ENCODE assay signal across 8 cellular contexts in genomic region chr17:75352079-75352569, GRCh38. TPM values are rescaled to one million over a fixed set of nuclear protein-coding genes. Genes with fewer than 3 reads are reported as not detected.
DNase-seq lines count a peak whose midpoint lies in the region; ATAC-seq and TF ChIP-seq lines count a peak whose summit lies in the region.

No MANE protein-coding gene starts in this region.

- no peaks in the 10 kb centered on the region for H3K36me3 ChIP-seq in A673 (ENCODE audit: insufficient read depth, low read length, poor library complexity, severe bottlenecking)

- intact Hi-C loops in A673 (cut with micrococcal nuclease; ENCODE audit: unreplicated experiment), result no loop called here

- no peaks in the 10 kb centered on the region for H3K27me3 ChIP-seq in A673 (replicated peaks; ENCODE audit: insufficient read depth, low read depth, low read length, poor library complexity)

- H3K4me3 Mint-ChIP-seq in T-helper 17 cell, result no peak overlapping the region
- no peak overlapping the region for H3K4me3 Mint-ChIP-seq in activated CD4-positive, alpha-beta T cell treated with anti-CD3 and anti-CD28 coated beads, Interleukin-2, amount 10 ng/mL, durations not matched to agents 7 days and 5 days

- no peak overlapping the region for H3K4me3 ChIP-seq in A673 (ENCODE audit: low read depth, low read length, poor library complexity, severe bottlenecking)
- no peak overlapping the region for H3K4me3 ChIP-seq in foreskin fibroblast (ENCODE audit: low read depth in 1 of 2, low read length in 2 of 2)

- H3K9me3 ChIP-seq in A673 (ENCODE audit: low read depth, low read length, poor library complexity, severe bottlenecking) (peaks cover 5% of the 10 kb centered on the region), T-helper 17 cell (ENCODE audit: control insufficient read depth, low read length, poor library complexity, severe bottlenecking) (no peaks in the 10 kb centered on the region)

- peaks cover 56% of the 10 kb centered on the region for H3K4me1 Mint-ChIP-seq in T-helper 17 cell
- peaks cover 60% of the 10 kb centered on the region for H3K4me1 Mint-ChIP-seq in activated CD4-positive, alpha-beta T cell treated with anti-CD3 and anti-CD28 coated beads, Interleukin-2, amount 10 ng/mL, durations not matched to agents 7 days and 5 days

- peak overlapping the region; percentile 49 for H3K27ac Mint-ChIP-seq in T-helper 17 cell
- H3K27ac Mint-ChIP-seq in activated CD4-positive, alpha-beta T cell treated with anti-CD3 and anti-CD28 coated beads, Interleukin-2, amount 10 ng/mL, durations not matched to agents 7 days and 5 days, result no peak overlapping the region

- ATAC-seq in T-helper 17 cell (no peak), GM18907 (IDR thresholded peaks at IDR 0.05; ENCODE audit: unreplicated experiment) (no peak)

- no peak for TF ChIP-seq CTCF in A673 (conservative IDR thresholded peaks at IDR 0.05; ENCODE audit: low read depth, low read length)
- TF ChIP-seq CTCF in foreskin fibroblast (IDR thresholded peaks at IDR 0.05; ENCODE audit: low read depth, low read length), result no peak

- no TSS peak for BruUV-seq in A673 (replicated peaks; lab: Mats Ljungman, UMichigan)

- H3K36me3 Mint-ChIP-seq in T-helper 17 cell (ENCODE audit: low read depth), result peaks cover 10% of the 10 kb centered on the region
- peaks cover 20% of the 10 kb centered on the region for H3K36me3 Mint-ChIP-seq in activated CD4-positive, alpha-beta T cell treated with anti-CD3 and anti-CD28 coated beads, Interleukin-2, amount 10 ng/mL, durations not matched to agents 7 days and 5 days (ENCODE audit: low read depth)

- H3K27ac ChIP-seq in A673 (ENCODE audit: low read depth, low read length, poor library complexity, severe bottlenecking), result peak overlapping the region; percentile 44

- peaks cover 3% of the 10 kb centered on the region for H3K9me3 Mint-ChIP-seq in activated CD4-positive, alpha-beta T cell treated with anti-CD3 and anti-CD28 coated beads, Interleukin-2, amount 10 ng/mL, durations not matched to agents 7 days and 5 days

- CTCF ChIA-PET in A673 (lab: Charles Lee), result no interaction called here
- CTCF ChIA-PET in HEK293T (lab: Yijun Ruan, JAX), result no interaction called here
- CTCF ChIA-PET in activated CD4-positive, alpha-beta T cell treated with anti-CD3 and anti-CD28 coated beads, Interleukin-2, amount 10 ng/mL, durations not matched to agents 7 days and 5 days (lab: Charles Lee), result interaction anchor here (0.6 to 0.7 kb wide), 7 partner anchors 10 to 446 kb away, joined by 3 to 5 read pairs (median 3); partner anchors contain the start of gene CDR2L

- no peak for DNase-seq in A673 (ENCODE audit: low spot score)
- DNase-seq in HEK293T (ENCODE audit: extremely low spot score), result peak; percentile 42
- DNase-seq in T-helper 17 cell, result no peak
- peak; percentile 95 for DNase-seq in left kidney (ENCODE audit: low read depth, low spot score)
- no peak for DNase-seq in activated CD4-positive, alpha-beta T cell treated with anti-CD3 and anti-CD28 coated beads, Interleukin-2, amount 10 ng/mL, durations not matched to agents 7 days and 5 days
- no peak for DNase-seq in NCI-H1436 (lab: John Stamatoyannopoulos, UW)
- no peak for DNase-seq in foreskin fibroblast

- POLR2A ChIA-PET in A673 (lab: Charles Lee; ENCODE audit: low non-redundant PET), result interaction anchor here (0.6 kb wide), 1 partner anchor 36 kb away, joined by 3 read pairs; no protein-coding TSS in a partner anchor
- POLR2A ChIA-PET in HEK293T (lab: Yijun Ruan, JAX), result no interaction called here
- POLR2A ChIA-PET in activated CD4-positive, alpha-beta T cell treated with anti-CD3 and anti-CD28 coated beads, Interleukin-2, amount 10 ng/mL, durations not matched to agents 7 days and 5 days (lab: Charles Lee), result no interaction called here

- H3K4me1 ChIP-seq in A673 (ENCODE audit: insufficient read depth, low read length, poor library complexity, severe bottlenecking), result peaks cover 12% of the 10 kb centered on the region

- no peaks in the 10 kb centered on the region for H3K27me3 Mint-ChIP-seq in T-helper 17 cell
- H3K27me3 Mint-ChIP-seq in activated CD4-positive, alpha-beta T cell treated with anti-CD3 and anti-CD28 coated beads, Interleukin-2, amount 10 ng/mL, durations not matched to agents 7 days and 5 days, result no peaks in the 10 kb centered on the region

TF ChIP-seq in HEK293T, 16 proteins besides CTCF, POLR2A, EP300 and RAD21:
- no peak for TF ChIP-seq ZNF384 (IDR thresholded peaks at IDR 0.05)
- no peak for TF ChIP-seq SP1 (IDR thresholded peaks at IDR 0.05)
- no peak for TF ChIP-seq LEF1 (IDR thresholded peaks at IDR 0.05; ENCODE audit: borderline replicate concordance)
- no peak for TF ChIP-seq BHLHE40 (IDR thresholded peaks at IDR 0.05; ENCODE audit: borderline replicate concordance)
- TF ChIP-seq CTBP1 (IDR thresholded peaks at IDR 0.05; ENCODE audit: borderline replicate concordance), result no peak
- TF ChIP-seq L3MBTL2 (conservative IDR thresholded peaks at IDR 0.05), result no peak
- no peak for TF ChIP-seq SUZ12 (IDR thresholded peaks at IDR 0.05)
- no peak for TF ChIP-seq ARNT (IDR thresholded peaks at IDR 0.05)
- no peak for TF ChIP-seq FOXM1 (IDR thresholded peaks at IDR 0.05; ENCODE audit: borderline replicate concordance)
- no peak for TF ChIP-seq TARDBP (IDR thresholded peaks at IDR 0.05)
- TF ChIP-seq PKNOX1 (IDR thresholded peaks at IDR 0.05), result no peak
- no peak for TF ChIP-seq ELF4 (IDR thresholded peaks at IDR 0.05)
- no peak for TF ChIP-seq FOXK2 (IDR thresholded peaks at IDR 0.05)

RNA-seq across cellular contexts. Expression of gene GRB2, which starts 53.4 kb away (rescaled TPM):
- total RNA-seq in A673 (2021) (95.2 and 101 TPM in 2 replicates), T-helper 17 cell (100 to 1,000 TPM; 112 to 117 TPM)
- total RNA-seq in activated CD4-positive, alpha-beta T cell treated with anti-CD3 and anti-CD28 coated beads, Interleukin-2, amount 10 ng/mL, durations not matched to agents 7 days and 5 days, result 100 to 1,000 TPM; 136 to 150 TPM

Comparison
In these comparisons a context has a peak if more than half of its experiments do, and no peak if none do; other contexts are left out.
1. DNase-seq: peak in HEK293T (single experiment) and left kidney (single experiment); none in A673 (single experiment), T-helper 17 cell (0 of 3), activated CD4-positive, alpha-beta T cell treated with anti-CD3 and anti-CD28 coated beads, Interleukin-2, amount 10 ng/mL, durations not matched to agents 7 days and 5 days (single experiment), NCI-H1436 (single experiment) and foreskin fibroblast (0 of 2).